In genomic region chr17:38351412-38352222, GRCh38 we compare ENCODE assay signal across 8 cellular contexts. TPM values are rescaled to one million over a fixed set of nuclear protein-coding genes. Genes with fewer than 3 reads are reported as not detected.
DNase-seq lines count a peak whose midpoint lies in the region; ATAC-seq and TF ChIP-seq lines count a peak whose summit lies in the region.

TSS of gene SOCS7 (plus strand) at chr17:38351844. CDS start at chr17:38352053, 209 bp downstream.

- H2AFZ ChIP-seq in ACC112 (ENCODE audit: low read length, unreplicated experiment) (peak within 1 kb of the TSS; percentile 64), mammary epithelial cell (ENCODE audit: low read depth, low read length) (peak within 1 kb of the TSS; percentile 93), smooth muscle cell (ENCODE audit: low read depth) (peak within 1 kb of the TSS; percentile 84)

- in situ Hi-C loops in mammary epithelial cell (cut with MboI; ENCODE audit: low sequenced_read_pairs in 2 of 2): no loop called here

- no peaks in the 10 kb centered on the region for H3K36me3 ChIP-seq in ACC112 (ENCODE audit: insufficient read depth, low read length)
- no peaks in the 10 kb centered on the region; the same call in none of the 2 replicates for H3K36me3 ChIP-seq in WERI-Rb-1
- no peaks in the 10 kb centered on the region for H3K36me3 ChIP-seq in mammary epithelial cell (ENCODE audit: insufficient read depth, low read length)
- no peaks in the 10 kb centered on the region for H3K36me3 ChIP-seq in smooth muscle cell (ENCODE audit: low read depth)

- H3K79me2 ChIP-seq in ACC112 (ENCODE audit: control insufficient read depth, insufficient read depth, low read length, unreplicated experiment) (peaks cover 32% of the 10 kb centered on the region), mammary epithelial cell (ENCODE audit: insufficient read depth, low read length) (peaks cover 43% of the 10 kb centered on the region), smooth muscle cell (ENCODE audit: low read depth) (peaks cover 45% of the 10 kb centered on the region)

- DNase-seq in NCI-H2196 (lab: John Stamatoyannopoulos, UW; ENCODE audit: unreplicated experiment): peak; percentile 83
- peak; percentile 95 for DNase-seq in WERI-Rb-1
- DNase-seq in mammary epithelial cell: peak; percentile 87
- DNase-seq in iPS-NIHi7 (ENCODE audit: extremely low spot score): peak; percentile 94
- DNase-seq in smooth muscle cell (lab: John Stamatoyannopoulos, UW; ENCODE audit: unreplicated experiment): peak; percentile 75

- BruUV-seq in mammary epithelial cell (replicated peaks; lab: Mats Ljungman, UMichigan): TSS peak; percentile 75

- H4K20me1 ChIP-seq in mammary epithelial cell (ENCODE audit: insufficient read depth, low read length) (no peaks in the 10 kb centered on the region), smooth muscle cell (ENCODE audit: low read depth) (peaks cover 42% of the 10 kb centered on the region)

- CTCF ChIA-PET in mammary epithelial cell (lab: Charles Lee; ENCODE audit: low non-redundant PET): no interaction called here

- H3K27me3 ChIP-seq in ACC112 (ENCODE audit: insufficient read depth, low read length) (no peaks in the 10 kb centered on the region), WERI-Rb-1 (ENCODE audit: insufficient read depth, low read depth, severe bottlenecking) (no peaks in the 10 kb centered on the region), mammary epithelial cell (ENCODE audit: insufficient read depth, low read length) (no peaks in the 10 kb centered on the region), smooth muscle cell (ENCODE audit: low read depth) (no peaks in the 10 kb centered on the region)

- H3F3A ChIP-seq in smooth muscle cell (ENCODE audit: low read depth): no peaks in the 10 kb centered on the region

- H3K4me2 ChIP-seq in mammary epithelial cell (ENCODE audit: insufficient read depth, low read depth, low read length) (peak within 1 kb of the TSS; percentile 92), smooth muscle cell (peak within 1 kb of the TSS; percentile 98)

- intact Hi-C loops in mammary epithelial cell (cut with micrococcal nuclease): loop anchor here (10.0 kb wide), 2 partner anchors 133 to 203 kb away; no protein-coding TSS in a partner anchor

- dilution Hi-C loops in mammary epithelial cell (cut with HindIII; ENCODE audit: low sequenced_read_pairs): loop anchor here (5.0 kb wide), 1 partner anchor 86 kb away; no protein-coding TSS in a partner anchor

- H3K4me3 ChIP-seq in ACC112 (ENCODE audit: low read depth, low read length) (peak within 1 kb of the TSS; percentile 83), WERI-Rb-1 (ENCODE audit: low read depth, low read length) (peak within 1 kb of the TSS; percentile 84), mammary epithelial cell (replicated peaks in 1 of 3; ENCODE audit: insufficient read depth in 1 of 3, low read depth in 2 of 3, low read length in 3 of 3) (peak within 1 kb of the TSS; percentile 72 to 78 (median 73)), smooth muscle cell (peak within 1 kb of the TSS; percentile 93)

- H3K9ac ChIP-seq in mammary epithelial cell (ENCODE audit: insufficient read depth, low read length): peak within 1 kb of the TSS; percentile 64
- peak within 1 kb of the TSS; percentile 81 for H3K9ac ChIP-seq in smooth muscle cell (ENCODE audit: low read depth)

- no peak for TF ChIP-seq CTCF in WERI-Rb-1 (IDR thresholded peaks at IDR 0.05; ENCODE audit: low read depth, low read length)
- TF ChIP-seq CTCF in mammary epithelial cell (conservative IDR thresholded peaks at IDR 0.05 in 1 of 2, IDR thresholded peaks at IDR 0.05 in 1 of 2; ENCODE audit: extremely low read depth in 1 of 2, insufficient read depth in 1 of 2, low read depth in 1 of 2, low read length in 2 of 2): no peak
- no peak for TF ChIP-seq CTCF in smooth muscle cell (IDR thresholded peaks at IDR 0.05; ENCODE audit: borderline replicate concordance, insufficient read depth, poor library complexity, severe bottlenecking)

- WGBS in mammary epithelial cell (ENCODE audit: low coverage, missing lambda C conversion rate): 7% methylated on average over 27 of the region's 84 CpGs
- WGBS in smooth muscle cell (ENCODE audit: low lambda C conversion rate): 18% methylated on average over 31 of the region's 84 CpGs

- H3K27ac ChIP-seq in ACC112 (ENCODE audit: low read depth, low read length) (peak within 1 kb of the TSS; percentile 60), WERI-Rb-1 (peak within 1 kb of the TSS; percentile 72), mammary epithelial cell (ENCODE audit: insufficient read depth, low read depth, low read length) (peak within 1 kb of the TSS; percentile 59), smooth muscle cell (ENCODE audit: low read depth) (peak within 1 kb of the TSS; percentile 57)

- H3K9me3 ChIP-seq in WERI-Rb-1 (ENCODE audit: severe bottlenecking) (no peaks in the 10 kb centered on the region), mammary epithelial cell (replicated peaks; ENCODE audit: insufficient read depth, low read length) (no peaks in the 10 kb centered on the region), smooth muscle cell (replicated peaks; ENCODE audit: low read depth) (no peaks in the 10 kb centered on the region)

- H3K4me1 ChIP-seq in ACC112 (ENCODE audit: control insufficient read depth, insufficient read depth, low read length, unreplicated experiment) (peaks cover 13% of the 10 kb centered on the region), mammary epithelial cell (ENCODE audit: insufficient read depth, low read length) (peaks cover 10% of the 10 kb centered on the region), smooth muscle cell (ENCODE audit: low read depth) (peaks cover 17% of the 10 kb centered on the region)

- ATAC-seq in GM18870 (IDR thresholded peaks at IDR 0.05; ENCODE audit: unreplicated experiment) (peak; percentile 46), HG03108 (IDR thresholded peaks at IDR 0.05; ENCODE audit: unreplicated experiment) (peak; percentile 81)

RNA-seq across cellular contexts. Expression of gene SOCS7, which starts in this region (rescaled TPM):
- total RNA-seq in mammary epithelial cell (10 to 100 TPM; 16.2 to 23.2 TPM), smooth muscle cell (6.2 and 9.0 TPM in 2 replicates)
- polyA plus RNA-seq in mammary epithelial cell (9.6 TPM), smooth muscle cell (0.89 and 2.5 TPM in 2 replicates)
- 53.3 TPM for polyA minus RNA-seq in mammary epithelial cell

Comparison
In these comparisons a context has a peak if more than half of its experiments do, and no peak if none do; other contexts are left out.
1. Peak in every context shown above with its lines: DNase-seq, ATAC-seq, H3K4me3 ChIP-seq and H3K27ac ChIP-seq.